8 cellular contexts compared by ENCODE assay signal in the genomic region with DNA sequence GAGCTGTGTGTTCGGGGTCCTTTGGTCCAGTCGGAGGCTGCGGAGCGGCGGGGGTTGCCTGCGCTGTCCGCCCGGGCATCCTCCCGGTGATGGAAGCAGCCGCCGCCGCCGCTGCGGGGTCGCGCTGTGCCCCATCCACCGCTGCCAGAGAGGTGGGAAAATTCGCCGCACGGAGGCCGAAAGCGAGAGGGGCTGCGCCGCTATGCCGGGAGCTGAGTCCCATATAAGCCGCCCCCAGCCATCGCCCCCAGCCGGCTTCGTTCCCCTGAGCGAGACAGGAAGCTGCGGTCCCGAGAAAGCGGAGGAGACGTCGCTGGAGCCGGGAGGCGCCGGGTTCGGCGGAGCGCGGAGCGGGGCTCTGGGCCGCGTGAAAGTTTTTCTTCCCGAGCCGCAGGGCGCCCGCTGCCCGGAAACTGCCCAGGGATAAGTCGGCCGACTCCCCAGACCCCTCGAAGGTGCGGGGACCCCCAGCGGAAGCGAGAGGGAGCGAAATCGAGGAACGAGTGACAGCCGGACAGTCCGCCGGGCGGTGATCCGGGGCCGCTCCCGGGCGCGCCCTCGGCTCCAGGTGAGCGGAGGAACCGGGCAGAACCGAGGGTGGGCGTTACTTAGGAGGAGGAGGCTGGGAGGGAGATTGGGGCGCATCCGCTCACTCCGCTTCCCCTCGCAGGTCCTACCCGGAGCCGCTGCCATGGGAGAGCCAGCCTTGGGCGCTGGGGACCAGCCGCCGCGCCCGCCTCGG. TPM values are rescaled to one million over a fixed set of nuclear protein-coding genes. Genes with fewer than 3 reads are reported as not detected.
A peak's percentile ranks its signal among the peaks of the same experiment; 100 is the strongest.
DNase-seq lines count a peak whose midpoint lies in the region; ATAC-seq and TF ChIP-seq lines count a peak whose summit lies in the region.

No MANE protein-coding gene starts in this region.

- peak overlapping the region; percentile 66 for H3K4me3 ChIP-seq in cardiac muscle cell

- peaks cover 16% of the 10 kb centered on the region for H3K4me1 Mint-ChIP-seq in progenitor cell of endocrine pancreas (ENCODE audit: low read depth)

- no peak overlapping the region for H3K27ac ChIP-seq in cardiac muscle cell

- no peaks in the 10 kb centered on the region for H3K9me3 Mint-ChIP-seq in progenitor cell of endocrine pancreas (ENCODE audit: low read depth)

- H3K27me3 Mint-ChIP-seq in progenitor cell of endocrine pancreas = peaks cover 39% of the 10 kb centered on the region

- DNase-seq in GM13976 (ENCODE audit: low spot score) = peak; percentile 49
- peak; percentile 50 for DNase-seq in NCI-H526 treated with DMSO at 0.1 percent for 48 hours (lab: John Stamatoyannopoulos, UW)
- DNase-seq in activated naive CD4-positive, alpha-beta T cell (lab: John Stamatoyannopoulos, UW) = peak in 3 of 4 experiments; percentile 31 to 42 (median 31)
- DNase-seq in cardiac muscle cell (ENCODE audit: low read depth in 1 of 2, low spot score in 1 of 2) = peak; percentile 10 to 64
- DNase-seq in progenitor cell of endocrine pancreas (ENCODE audit: low spot score, unreplicated experiment) = peak; percentile 33
- no peak for DNase-seq in hippocampal formation (lab: John Stamatoyannopoulos, UW)
- DNase-seq in OCI-M2 (lab: John Stamatoyannopoulos, UW; ENCODE audit: unreplicated experiment) = no peak

- in situ Hi-C loops in GM13976 (cut with MboI; ENCODE audit: low sequenced_read_pairs, unreplicated experiment) = loop anchor here (10.0 kb wide), 1 partner anchor 545 kb away; no protein-coding TSS in a partner anchor

- peak overlapping the region; percentile 71 for H3K27ac Mint-ChIP-seq in progenitor cell of endocrine pancreas

- peaks cover 10% of the 10 kb centered on the region for H3K4me1 ChIP-seq in cardiac muscle cell (ENCODE audit: low read depth)

- H3K27me3 ChIP-seq in cardiac muscle cell = peaks cover 21% of the 10 kb centered on the region

- peak; percentile 10 for ATAC-seq in HG02571 (IDR thresholded peaks at IDR 0.05; ENCODE audit: unreplicated experiment)

- H3K9me3 ChIP-seq in cardiac muscle cell (ENCODE audit: low read depth) = no peaks in the 10 kb centered on the region

- peak overlapping the region; percentile 83 for H3K4me3 Mint-ChIP-seq in progenitor cell of endocrine pancreas (ENCODE audit: low read depth)

- TF ChIP-seq CTCF in GM13976 (IDR thresholded peaks at IDR 0.05; ENCODE audit: borderline replicate concordance, control extremely low read depth, extremely low read depth, insufficient read depth, missing control alignments) = no peak
- peak; percentile 15 for TF ChIP-seq CTCF in cardiac muscle cell (IDR thresholded peaks at IDR 0.05; ENCODE audit: low read depth, low read length)
- peak; percentile 23 for TF ChIP-seq CTCF in progenitor cell of endocrine pancreas (IDR thresholded peaks at IDR 0.05; ENCODE audit: unreplicated experiment)

- H3K36me3 Mint-ChIP-seq in progenitor cell of endocrine pancreas (ENCODE audit: insufficient read depth) = peaks cover 3% of the 10 kb centered on the region

- H3K36me3 ChIP-seq in cardiac muscle cell = no peaks in the 10 kb centered on the region

RNA-seq across cellular contexts. Expression of a gene that starts 0.6 kb away (rescaled TPM):
- total RNA-seq in cardiac muscle cell (12.0 and 23.2 TPM in 2 replicates), progenitor cell of endocrine pancreas (10.8 and 13.2 TPM in 2 replicates)
- polyA plus RNA-seq in cardiac muscle cell = 8.4 and 12.9 TPM in 2 replicates

Comparison
In these comparisons a context has a peak if more than half of its experiments do, and no peak if none do; other contexts are left out.
1. DNase-seq: peak in GM13976 (single experiment), NCI-H526 treated with DMSO at 0.1 percent for 48 hours (single experiment), activated naive CD4-positive, alpha-beta T cell (3 of 4), cardiac muscle cell (2 of 2) and progenitor cell of endocrine pancreas (single experiment); none in hippocampal formation (0 of 2) and OCI-M2 (single experiment).